9 cellular contexts compared by ENCODE assay signal in genomic region chr1:245999697-246000637, GRCh38.
DNase-seq lines count a peak whose midpoint lies in the region; ATAC-seq, FAIRE-seq and TF ChIP-seq lines count a peak whose summit lies in the region.
"Had no signal": no experiment of that assay in that cellular context is flagged by ENCODE, and none has a peak within 500 bp of the region (broad histone marks: within the 10 kb centered on the region; RNA-seq: fewer than 3 reads in every experiment).

No MANE protein-coding gene starts in this region.

- H3K4me3 Mint-ChIP-seq in nephron: no peak overlapping the region
- H3K4me3 Mint-ChIP-seq: activated naive CD8-positive, alpha-beta T cell treated with anti-CD3 and anti-CD28 coated beads for 36 hours had no signal

- TF ChIP-seq CTCF in nephron (IDR thresholded peaks at IDR 0.05; ENCODE audit: unreplicated experiment in 3 of 3): no peak

- H3K27ac Mint-ChIP-seq in nephron: peak overlapping the region in 2 of 3 experiments; percentile 43 to 96
- H3K27ac Mint-ChIP-seq: activated naive CD8-positive, alpha-beta T cell treated with anti-CD3 and anti-CD28 coated beads for 36 hours had no signal

- H3K4me1 Mint-ChIP-seq in nephron: peaks cover 39% of the 10 kb centered on the region
- H3K4me1 Mint-ChIP-seq: activated naive CD8-positive, alpha-beta T cell treated with anti-CD3 and anti-CD28 coated beads for 36 hours had no signal

- FAIRE-seq in GM19239 (lab: Jason Lieb, UNC): peak; percentile 33

- no peaks in the 10 kb centered on the region for H3K9me3 Mint-ChIP-seq in nephron
- H3K9me3 Mint-ChIP-seq: activated naive CD8-positive, alpha-beta T cell treated with anti-CD3 and anti-CD28 coated beads for 36 hours had no signal

- ATAC-seq in HG02938 (IDR thresholded peaks at IDR 0.05; ENCODE audit: unreplicated experiment) (peak; percentile 85), HG03571 (IDR thresholded peaks at IDR 0.05; ENCODE audit: unreplicated experiment) (no peak)

- H3K27me3 Mint-ChIP-seq in nephron (ENCODE audit: low read depth): no peaks in the 10 kb centered on the region
- H3K27me3 Mint-ChIP-seq: activated naive CD8-positive, alpha-beta T cell treated with anti-CD3 and anti-CD28 coated beads for 36 hours had no signal

- DNase-seq in GM19239 (ENCODE audit: insufficient read length, low spot score): no peak
- DNase-seq in NOMO-1 treated with dmso at 0.1 percent for 144 hours (lab: John Stamatoyannopoulos, UW; ENCODE audit: unreplicated experiment): peak; percentile 32
- no peak for DNase-seq in cerebellum (ENCODE audit: low spot score)
- DNase-seq in 8988T: no peak
- no peak for DNase-seq in glomerular visceral epithelial cell (ENCODE audit: extremely low spot score)
- DNase-seq: activated naive CD8-positive, alpha-beta T cell treated with anti-CD3 and anti-CD28 coated beads for 36 hours had no signal

- H3K36me3 Mint-ChIP-seq in nephron (ENCODE audit: low read depth): no peaks in the 10 kb centered on the region
- H3K36me3 Mint-ChIP-seq: activated naive CD8-positive, alpha-beta T cell treated with anti-CD3 and anti-CD28 coated beads for 36 hours had no signal
